Comparison of ENCODE assay signal across 22 cellular contexts in the genomic region with DNA sequence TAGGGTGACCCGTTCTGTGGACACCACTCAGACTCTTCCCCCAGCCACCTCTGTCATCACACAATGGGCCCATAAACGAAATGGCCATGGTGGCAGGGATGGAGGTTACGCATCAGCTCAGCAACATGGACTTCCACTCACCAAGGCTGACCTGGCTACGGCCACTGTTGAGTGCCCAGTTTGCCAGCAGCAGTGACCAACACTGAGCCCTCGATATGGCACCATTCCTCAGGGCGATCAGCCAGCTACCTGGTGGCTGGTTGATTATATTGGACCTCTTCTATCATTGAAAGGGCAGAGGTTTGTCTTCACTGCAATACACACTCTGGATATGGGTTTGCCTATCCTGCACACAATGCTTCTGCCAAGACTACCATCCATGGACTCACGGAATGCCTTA.
"Had no signal": no experiment of that assay in that cellular context is flagged by ENCODE, and none has a peak within 500 bp of the region (broad histone marks: within the 10 kb centered on the region; RNA-seq: fewer than 3 reads in every experiment).

No MANE protein-coding gene starts in this region.

- H3K9ac ChIP-seq: KMS-11, SK-N-SH had no signal

- ATAC-seq: K562, Panc1, PC-3 had no signal

- DNase-seq: IMR-90, Kasumi-1, NCI-H1092, NCI-H1105 treated with DMSO at 0.1 percent for 48 hours, NCI-H1417 treated with DMSO at 0.1 percent for 48 hours, NCI-H146, NCI-H1694 treated with DMSO at 0.1 percent for 48 hours, NCI-H1930, NCI-H2081, NCI-H2107, NCI-H2227 treated with DMSO at 0.1 percent for 48 hours, NCI-H524, NCI-H526 treated with DMSO at 0.1 percent for 48 hours, NCI-H748 treated with DMSO at 0.1 percent for 48 hours, PC-3, SHP77, SK-N-SH, SW 1271 had no signal

- H3K9me3 ChIP-seq: SK-N-SH had no signal

- H3K27ac ChIP-seq: KMS-11, RWPE1 had no signal

- FAIRE-seq: K562 had no signal

- H3K4me2 ChIP-seq: KMS-11, SK-N-SH had no signal

- H3K4me3 ChIP-seq: K562 had no signal
